ENCODE assay signal across 9 cellular contexts in genomic region chr1:114353233-114353632, GRCh38.
DNase-seq lines count a peak whose midpoint lies in the region; TF ChIP-seq lines count a peak whose summit lies in the region.
"Had no signal": no experiment of that assay in that cellular context is flagged by ENCODE, and none has a peak within 500 bp of the region (broad histone marks: within the 10 kb centered on the region; RNA-seq: fewer than 3 reads in every experiment).

No MANE protein-coding gene starts in this region.

- intact Hi-C loops in cardiac septum (cut with DNase I) (no loop called here), testis (cut with DNase I; ENCODE audit: low total_unique reads) (no loop called here), Caco-2 (cut with micrococcal nuclease; ENCODE audit: unreplicated experiment) (no loop called here)

- no peaks in the 10 kb centered on the region for H3K9me3 Mint-ChIP-seq in Caco-2 (ENCODE audit: unreplicated experiment)
- H3K9me3 Mint-ChIP-seq: activated T-cell treated with anti-CD3 and anti-CD28 coated beads, Interleukin-2, amount 50 U/mL, for 72 hours had no signal

- H3K9me3 ChIP-seq in SJCRH30 (replicated peaks) (no peaks in the 10 kb centered on the region), testis (no peaks in the 10 kb centered on the region), Caco-2 (no peaks in the 10 kb centered on the region)

- DNase-seq in DMS79 (lab: John Stamatoyannopoulos, UW) = peak; percentile 66
- peak; percentile 77 for DNase-seq in HT1080 (ENCODE audit: low read depth)
- DNase-seq in SJCRH30 = peak; percentile 60 to 67
- DNase-seq in cardiac septum (ENCODE audit: low spot score) = peak; percentile 88
- peak; percentile 69 for DNase-seq in testis
- no peak for DNase-seq in HT-29 (ENCODE audit: low spot score)
- DNase-seq in Caco-2 = no peak
- no peak for DNase-seq in NOMO-1 treated with DMSO at 0.1 percent for 48 hours (lab: John Stamatoyannopoulos, UW; ENCODE audit: unreplicated experiment)
- DNase-seq: activated T-cell treated with anti-CD3 and anti-CD28 coated beads, Interleukin-2, amount 50 U/mL, for 72 hours had no signal

- H3K4me1 Mint-ChIP-seq in Caco-2 (ENCODE audit: low read depth, unreplicated experiment) = no peaks in the 10 kb centered on the region

- H3K27me3 ChIP-seq in SJCRH30 (no peaks in the 10 kb centered on the region), testis (no peaks in the 10 kb centered on the region), Caco-2 (replicated peaks; ENCODE audit: control insufficient read depth, insufficient read depth, low read length) (no peaks in the 10 kb centered on the region)

- POLR2A ChIA-PET in Caco-2 (lab: Charles Lee) = no interaction called here

- TF ChIP-seq CTCF in testis (IDR thresholded peaks at IDR 0.05) (no peak), Caco-2 (IDR thresholded peaks at IDR 0.05; ENCODE audit: insufficient read depth in 1 of 2, low read depth in 1 of 2, low read length in 1 of 2, severe bottlenecking in 1 of 2, unreplicated experiment in 1 of 2) (no peak)

- no peaks in the 10 kb centered on the region for H3K36me3 Mint-ChIP-seq in Caco-2 (ENCODE audit: insufficient read depth, unreplicated experiment)

- no peaks in the 10 kb centered on the region for H3K36me3 ChIP-seq in SJCRH30
- no peaks in the 10 kb centered on the region for H3K36me3 ChIP-seq in testis (ENCODE audit: low read depth, missing control alignments)
- no peaks in the 10 kb centered on the region for H3K36me3 ChIP-seq in Caco-2 (ENCODE audit: control insufficient read depth, insufficient read depth, low read length)

- H3K4me3 ChIP-seq in SJCRH30 = peak overlapping the region; percentile 10
- H3K4me3 ChIP-seq in testis = no peak overlapping the region
- H3K4me3 ChIP-seq in Caco-2 (ENCODE audit: low read depth, low read length) = no peak overlapping the region

- CTCF ChIA-PET in Caco-2 (lab: Charles Lee) = no interaction called here

- TF ChIP-seq POLR2A in testis (IDR thresholded peaks at IDR 0.05) = no peak

- H3K4me1 ChIP-seq in SJCRH30 = peaks cover 9% of the 10 kb centered on the region; the same call in 1 of the 2 replicates
- H3K4me1 ChIP-seq in testis = peaks cover 5% of the 10 kb centered on the region
- H3K4me1 ChIP-seq in Caco-2 = no peaks in the 10 kb centered on the region

- H3K27me3 Mint-ChIP-seq in Caco-2 (ENCODE audit: insufficient read depth, unreplicated experiment) = no peaks in the 10 kb centered on the region

- BruUV-seq in Caco-2 (replicated peaks; lab: Mats Ljungman, UMichigan) = no TSS peak

- H3K4me3 Mint-ChIP-seq in Caco-2 (ENCODE audit: unreplicated experiment) = no peak overlapping the region
- H3K4me3 Mint-ChIP-seq: activated T-cell treated with anti-CD3 and anti-CD28 coated beads, Interleukin-2, amount 50 U/mL, for 72 hours had no signal

- H3K27ac ChIP-seq in SJCRH30 = no peak overlapping the region
- H3K27ac ChIP-seq in testis = no peak overlapping the region

- 39 to 60% methylated on average over 4 of the region's 4 CpGs for WGBS in testis, 2 donors

- H3K27ac Mint-ChIP-seq in Caco-2 (ENCODE audit: unreplicated experiment) = no peak overlapping the region
- H3K27ac Mint-ChIP-seq: activated T-cell treated with anti-CD3 and anti-CD28 coated beads, Interleukin-2, amount 50 U/mL, for 72 hours had no signal

Comparison
In these comparisons a context has a peak if more than half of its experiments do, and no peak if none do; other contexts are left out.
1. DNase-seq: peak in DMS79 (single experiment), HT1080 (single experiment), SJCRH30 (2 of 2), cardiac septum (single experiment) and testis (single experiment); none in HT-29 (single experiment), Caco-2 (0 of 2) and NOMO-1 treated with DMSO at 0.1 percent for 48 hours (single experiment).